In genomic region chr12:50732591-50732990, GRCh38 we compare ENCODE assay signal across 14 cellular contexts. TPM values are rescaled to one million over a fixed set of nuclear protein-coding genes. Genes with fewer than 3 reads are reported as not detected.
DNase-seq lines count a peak whose midpoint lies in the region; TF ChIP-seq lines count a peak whose summit lies in the region.
"Had no signal": no experiment of that assay in that cellular context is flagged by ENCODE, and none has a peak within 500 bp of the region (broad histone marks: within the 10 kb centered on the region; RNA-seq: fewer than 3 reads in every experiment).

No MANE protein-coding gene starts in this region.

- H3K79me2 ChIP-seq in osteoblast (ENCODE audit: insufficient read depth, low read length) = no peaks in the 10 kb centered on the region

- H4K20me1 ChIP-seq in osteoblast (ENCODE audit: insufficient read depth, low read length) = no peaks in the 10 kb centered on the region

- no peak overlapping the region for H2AFZ ChIP-seq in osteoblast (ENCODE audit: low read length)

- H3K36me3 ChIP-seq in MG63 = peaks cover 10% of the 10 kb centered on the region
- peaks cover 24% of the 10 kb centered on the region for H3K36me3 ChIP-seq in osteoblast (ENCODE audit: insufficient read depth, low read length)

- DNase-seq in ELR (ENCODE audit: low read depth) (peak; percentile 96), MG63 (peak; percentile 67), choroid plexus epithelial cell (ENCODE audit: low read depth) (peak; percentile 89), osteoblast (ENCODE audit: insufficient read length, low spot score, missing footprints) (peak; percentile 92), NCI-H69 (lab: John Stamatoyannopoulos, UW) (no peak), NAMALWA (ENCODE audit: low spot score) (no peak), activated T-cell treated with anti-CD3 and anti-CD28 coated beads for 4 hours (no peak), NCI-H2227 (lab: John Stamatoyannopoulos, UW; ENCODE audit: unreplicated experiment) (no peak)
- DNase-seq: activated CD4-positive, alpha-beta T cell treated with anti-CD3 and anti-CD28 coated beads for 36 hours; activated effector memory CD4-positive, alpha-beta T cell treated with Interleukin-2 at 50 U/mL for 16 hours; head of caudate nucleus; NCI-H1105 treated with DMSO at 0.1 percent for 48 hours; NCI-H748 treated with DMSO at 0.1 percent for 48 hours; SW 1271 had no signal

- no peaks in the 10 kb centered on the region for H3K9me3 ChIP-seq in MG63
- H3K9me3 ChIP-seq in osteoblast (ENCODE audit: low read depth, low read length) = no peaks in the 10 kb centered on the region

- H3K4me3 ChIP-seq in MG63 (no peak overlapping the region), choroid plexus epithelial cell (ENCODE audit: low read depth, low read length) (no peak overlapping the region), osteoblast (ENCODE audit: insufficient read depth, low read length) (no peak overlapping the region)

- no peak for TF ChIP-seq CTCF in choroid plexus epithelial cell (conservative IDR thresholded peaks at IDR 0.05; ENCODE audit: low read depth, low read length)
- TF ChIP-seq CTCF in osteoblast (IDR thresholded peaks at IDR 0.05; ENCODE audit: extremely low read depth, low read depth, low read length) = no peak

- H3K27me3 ChIP-seq in MG63 = no peaks in the 10 kb centered on the region
- H3K27me3 ChIP-seq in osteoblast (ENCODE audit: insufficient read depth, low read length) = no peaks in the 10 kb centered on the region

- peaks cover 11% of the 10 kb centered on the region for H3K4me1 ChIP-seq in osteoblast (ENCODE audit: insufficient read depth, low read length)

- H3K27ac ChIP-seq in osteoblast (ENCODE audit: low read depth, low read length) = peak overlapping the region; percentile 62

- H3K4me2 ChIP-seq in osteoblast (ENCODE audit: insufficient read depth, low read length) = peak overlapping the region; percentile 39

RNA-seq across cellular contexts. Expression of gene ATF1, which starts 31.3 kb away (rescaled TPM):
- total RNA-seq in MG63 (2014; rRNA removed; shearing (Covaris generic); ENCODE audit: low replicate concordance) = 41.3 and 69.7 TPM in 2 replicates
- total RNA-seq in osteoblast = 24.2 and 29.0 TPM in 2 replicates

Comparison
In these comparisons a context has a peak if more than half of its experiments do, and no peak if none do; other contexts are left out.
1. DNase-seq: peak in ELR (single experiment), MG63 (single experiment), choroid plexus epithelial cell (single experiment) and osteoblast (single experiment); none in NCI-H69 (single experiment), NAMALWA (single experiment), activated T-cell treated with anti-CD3 and anti-CD28 coated beads for 4 hours (single experiment) and NCI-H2227 (single experiment).